8 cellular contexts compared by ENCODE assay signal in the genomic region with DNA sequence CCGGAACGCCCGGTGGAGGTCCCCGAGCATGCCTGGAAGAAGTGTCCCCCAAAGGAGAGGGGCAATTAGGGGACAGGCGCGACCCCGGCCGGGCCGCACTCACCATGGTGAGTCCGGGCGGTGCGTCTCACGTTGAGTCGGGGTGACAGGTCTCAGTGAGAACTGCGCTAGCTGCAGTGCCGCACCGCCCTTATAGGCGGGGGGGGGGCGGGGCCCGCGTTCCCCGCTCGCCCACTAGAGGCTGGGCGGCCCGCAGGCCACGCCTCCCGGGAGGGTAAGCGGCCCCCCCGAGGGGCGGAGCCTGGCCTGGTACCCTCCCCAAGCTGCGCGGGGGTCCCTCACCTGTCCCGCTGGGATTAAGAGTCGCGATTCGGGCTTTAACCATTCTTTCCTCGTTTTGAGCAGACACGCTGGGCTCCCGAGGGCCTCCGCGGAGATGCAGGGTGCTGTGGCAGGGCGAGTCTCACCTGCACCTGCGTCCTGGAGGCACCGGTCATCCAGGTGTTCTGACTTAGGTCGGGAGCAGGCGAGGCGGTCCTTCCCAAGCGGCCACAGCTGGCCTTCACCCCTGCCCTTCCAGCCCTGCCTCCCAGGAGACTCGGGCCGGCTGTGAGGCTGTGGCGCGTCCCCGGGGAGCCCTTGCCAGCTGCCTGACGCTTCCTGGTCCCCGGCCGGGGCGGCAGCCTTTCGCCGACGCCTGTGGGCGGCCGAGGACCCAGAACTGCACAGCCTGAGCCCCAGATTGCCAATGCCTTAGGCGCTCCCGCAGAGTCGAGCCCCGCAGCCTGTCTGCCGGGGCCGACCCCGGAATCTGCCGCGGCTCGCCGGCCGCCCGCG. TPM values are rescaled to one million over a fixed set of nuclear protein-coding genes. Genes with fewer than 3 reads are reported as not detected.
DNase-seq lines count a peak whose midpoint lies in the region; ATAC-seq and TF ChIP-seq lines count a peak whose summit lies in the region.

A gene (minus strand): TSS at position 166 of the 837 bp plus-strand sequence. CDS start 60 bp downstream, at position 106.

- CTCF ChIA-PET in WTC11 (lab: Charles Lee), result interaction anchor here (0.6 to 4.7 kb wide), 14 partner anchors 9 to 252 kb away, joined by 3 to 33 read pairs (median 4); a partner anchor contains a TSS
- CTCF ChIA-PET in mammary epithelial cell (lab: Charles Lee; ENCODE audit: low non-redundant PET), result no interaction called here

- peak within 1 kb of the TSS; percentile 80 for H3K9ac ChIP-seq in mammary epithelial cell (ENCODE audit: insufficient read depth, low read length)

- no peaks in the 10 kb centered on the region for H3K27me3 ChIP-seq in mammary epithelial cell (ENCODE audit: insufficient read depth, low read length)

- in situ Hi-C loops in mammary epithelial cell (cut with MboI; ENCODE audit: low sequenced_read_pairs in 2 of 2), result no loop called here

- H4K20me1 ChIP-seq in mammary epithelial cell (ENCODE audit: insufficient read depth, low read length), result no peaks in the 10 kb centered on the region

- ATAC-seq in HG02973 (IDR thresholded peaks at IDR 0.05; ENCODE audit: unreplicated experiment) (peak; percentile 52), WTC11 (peak; percentile 81)

- peaks cover 25% of the 10 kb centered on the region for H3K4me1 Mint-ChIP-seq in WTC11

- H3K27ac Mint-ChIP-seq in WTC11, result peak within 1 kb of the TSS; percentile 41; the same call in 1 of the 2 replicates

- peaks cover 39% of the 10 kb centered on the region for H3K79me2 ChIP-seq in mammary epithelial cell (ENCODE audit: insufficient read depth, low read length)

- dilution Hi-C loops in mammary epithelial cell (cut with HindIII; ENCODE audit: low sequenced_read_pairs), result loop anchor here (5.0 kb wide), 2 partner anchors 43 to 72 kb away; no protein-coding TSS in a partner anchor

- peaks cover 69% of the 10 kb centered on the region for H3K27me3 Mint-ChIP-seq in WTC11 (ENCODE audit: low read depth)

- peak within 1 kb of the TSS; percentile 99 for H3K4me2 ChIP-seq in mammary epithelial cell (ENCODE audit: insufficient read depth, low read depth, low read length)

- peak within 1 kb of the TSS; percentile 69 to 82 (median 81) for H3K4me3 ChIP-seq in mammary epithelial cell (replicated peaks in 1 of 3; ENCODE audit: insufficient read depth in 1 of 3, low read depth in 2 of 3, low read length in 3 of 3)

- peak within 1 kb of the TSS; percentile 79 for H3K4me3 Mint-ChIP-seq in WTC11

- H2AFZ ChIP-seq in mammary epithelial cell (ENCODE audit: low read depth, low read length), result peak within 1 kb of the TSS; percentile 92

- H3K27ac ChIP-seq in mammary epithelial cell (ENCODE audit: insufficient read depth, low read depth, low read length), result peak within 1 kb of the TSS; percentile 76

- DNase-seq in NCI-H187 (lab: John Stamatoyannopoulos, UW) (peak; percentile 29 to 46), NCI-H187 treated with DMSO at 0.1 percent for 48 hours (lab: John Stamatoyannopoulos, UW) (no peak), NCI-H2196 treated with DMSO at 0.1 percent for 48 hours (lab: John Stamatoyannopoulos, UW; ENCODE audit: unreplicated experiment) (peak; percentile 51), WTC11 (ENCODE audit: low spot score) (peak; percentile 85), mammary epithelial cell (peak; percentile 83), iris pigment epithelial cell (ENCODE audit: low read depth) (peak; percentile 55)
- DNase-seq in stimulated activated CD4-positive, alpha-beta T cell treated with anti-CD3 and anti-CD28 coated beads, Interleukin-12 subunit alpha, Interleukin-12 subunit beta, amount 100 ng/mL, for 24 hours (ENCODE audit: low read depth in 2 of 2), result peak; percentile 77 to 87

- H3K36me3 ChIP-seq in mammary epithelial cell (ENCODE audit: insufficient read depth, low read length), result peaks cover 16% of the 10 kb centered on the region

- H3K9me3 Mint-ChIP-seq in WTC11, result no peaks in the 10 kb centered on the region

- intact Hi-C loops in mammary epithelial cell (cut with micrococcal nuclease), result loop anchor here (1.0 to 2.0 kb wide), 4 partner anchors 20 to 276 kb away; a partner anchor contains a TSS

- peaks cover 48% of the 10 kb centered on the region for H3K4me1 ChIP-seq in mammary epithelial cell (ENCODE audit: insufficient read depth, low read length)

- peaks cover 19% of the 10 kb centered on the region; the same call in 1 of the 2 replicates for H3K36me3 Mint-ChIP-seq in WTC11

- H3K9me3 ChIP-seq in mammary epithelial cell (replicated peaks; ENCODE audit: insufficient read depth, low read length), result no peaks in the 10 kb centered on the region

- no peak for TF ChIP-seq CTCF in WTC11 (IDR thresholded peaks at IDR 0.05)
- TF ChIP-seq CTCF in mammary epithelial cell (conservative IDR thresholded peaks at IDR 0.05 in 1 of 2, IDR thresholded peaks at IDR 0.05 in 1 of 2; ENCODE audit: extremely low read depth in 1 of 2, insufficient read depth in 1 of 2, low read depth in 1 of 2, low read length in 2 of 2), result peak in 1 of 2 donors; percentile 12

- BruUV-seq in mammary epithelial cell (replicated peaks; lab: Mats Ljungman, UMichigan), result no TSS peak

- POLR2A ChIA-PET in WTC11 (lab: Charles Lee), result interaction anchor here (0.5 to 2.5 kb wide), 8 partner anchors 9 to 47 kb away, joined by 3 to 15 read pairs (median 8); a partner anchor contains a TSS

- 0% methylated on average over 14 of the region's 76 CpGs for WGBS in mammary epithelial cell (ENCODE audit: low coverage, missing lambda C conversion rate)

TF ChIP-seq in WTC11, 78 proteins besides CTCF, POLR2A, EP300 and RAD21:
- TF ChIP-seq ZNF232 (CRISPR knock-in tag; IDR thresholded peaks at IDR 0.05) (no peak), MYBL2 (CRISPR knock-in tag; IDR thresholded peaks at IDR 0.05) (no peak), ZNF423 (CRISPR knock-in tag; IDR thresholded peaks at IDR 0.05) (peak; percentile 32), GRHL2 (CRISPR knock-in tag; IDR thresholded peaks at IDR 0.05; ENCODE audit: insufficient replicate concordance, severe bottlenecking) (no peak), NR1H2 (CRISPR knock-in tag; IDR thresholded peaks at IDR 0.05) (no peak), ELF4 (CRISPR knock-in tag; IDR thresholded peaks at IDR 0.05; ENCODE audit: low read depth) (no peak), TP53 (CRISPR knock-in tag; IDR thresholded peaks at IDR 0.05) (peak; percentile 36; the same call in 1 of the 2 replicates), ETV6 (CRISPR knock-in tag; IDR thresholded peaks at IDR 0.05) (no peak), ZNF138 (CRISPR knock-in tag; conservative IDR thresholded peaks at IDR 0.05) (0 out of 2 replicates have a peak, but pooled peaks have one; percentile 52), ZNF219 (CRISPR knock-in tag; IDR thresholded peaks at IDR 0.05; ENCODE audit: borderline replicate concordance) (0 out of 2 replicates have a peak, but pooled peaks have one; percentile 54), SP1 (CRISPR knock-in tag; conservative IDR thresholded peaks at IDR 0.05) (peak; percentile 93), OVOL2 (CRISPR knock-in tag; IDR thresholded peaks at IDR 0.05; ENCODE audit: borderline replicate concordance) (no peak)
- TF ChIP-seq, protein P1, sequence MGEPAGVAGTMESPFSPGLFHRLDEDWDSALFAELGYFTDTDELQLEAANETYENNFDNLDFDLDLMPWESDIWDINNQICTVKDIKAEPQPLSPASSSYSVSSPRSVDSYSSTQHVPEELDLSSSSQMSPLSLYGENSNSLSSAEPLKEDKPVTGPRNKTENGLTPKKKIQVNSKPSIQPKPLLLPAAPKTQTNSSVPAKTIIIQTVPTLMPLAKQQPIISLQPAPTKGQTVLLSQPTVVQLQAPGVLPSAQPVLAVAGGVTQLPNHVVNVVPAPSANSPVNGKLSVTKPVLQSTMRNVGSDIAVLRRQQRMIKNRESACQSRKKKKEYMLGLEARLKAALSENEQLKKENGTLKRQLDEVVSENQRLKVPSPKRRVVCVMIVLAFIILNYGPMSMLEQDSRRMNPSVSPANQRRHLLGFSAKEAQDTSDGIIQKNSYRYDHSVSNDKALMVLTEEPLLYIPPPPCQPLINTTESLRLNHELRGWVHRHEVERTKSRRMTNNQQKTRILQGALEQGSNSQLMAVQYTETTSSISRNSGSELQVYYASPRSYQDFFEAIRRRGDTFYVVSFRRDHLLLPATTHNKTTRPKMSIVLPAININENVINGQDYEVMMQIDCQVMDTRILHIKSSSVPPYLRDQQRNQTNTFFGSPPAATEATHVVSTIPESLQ (CRISPR knock-in tag; IDR thresholded peaks at IDR 0.05), result no peak

RNA-seq across cellular contexts. Expression of the gene that starts here (rescaled TPM):
- total RNA-seq in WTC11 (2021) (40.8 to 58.7 TPM (median 52.3 TPM) in 3 replicates), mammary epithelial cell (100 to 1,000 TPM; 206 to 209 TPM)
- polyA plus RNA-seq in mammary epithelial cell, result 616 TPM
- polyA minus RNA-seq in mammary epithelial cell, result 360 TPM
